8 cellular contexts compared by ENCODE assay signal in the genomic region with DNA sequence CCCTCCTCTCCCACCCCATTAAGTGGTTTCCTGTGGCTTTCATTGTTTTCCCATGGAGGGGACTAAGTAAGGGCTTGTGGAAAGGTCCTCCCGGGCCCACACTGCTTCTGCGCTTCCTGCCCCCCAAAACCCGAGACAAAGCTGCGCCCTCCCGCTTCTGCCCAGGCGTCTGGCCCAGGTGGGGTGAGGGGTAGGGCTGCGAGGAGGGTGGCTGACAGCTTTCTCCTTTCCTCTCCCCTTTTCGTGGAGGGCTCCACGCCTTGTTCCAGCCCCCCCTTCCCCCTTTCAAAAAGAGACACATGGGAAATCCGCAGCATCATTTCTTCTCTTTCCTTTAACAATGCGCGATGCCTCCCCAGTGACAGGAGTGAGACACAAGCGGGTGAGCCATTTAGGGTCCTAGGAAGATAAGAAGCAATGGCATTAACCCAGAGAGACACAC. TPM values are rescaled to one million over a fixed set of nuclear protein-coding genes. Genes with fewer than 3 reads are reported as not detected.
A peak's percentile ranks its signal among the peaks of the same experiment; 100 is the strongest.
DNase-seq lines count a peak whose midpoint lies in the region; ATAC-seq and TF ChIP-seq lines count a peak whose summit lies in the region.

No MANE protein-coding gene starts in this region.

- no peaks in the 10 kb centered on the region for H3K27me3 ChIP-seq in A673 (replicated peaks; ENCODE audit: insufficient read depth, low read depth, low read length, poor library complexity)
- no peaks in the 10 kb centered on the region for H3K27me3 ChIP-seq in breast epithelium
- no peaks in the 10 kb centered on the region for H3K27me3 ChIP-seq in layer of hippocampus (ENCODE audit: control insufficient read depth, insufficient read depth, low read length)

- TF ChIP-seq POLR2A in breast epithelium (IDR thresholded peaks at IDR 0.05): no peak

- DNase-seq in A673 (ENCODE audit: low spot score) (peak; percentile 64), SK-N-DZ (ENCODE audit: low spot score) (peak; percentile 36), breast epithelium (ENCODE audit: low spot score in 2 of 2) (peak in 1 of 2 donors; percentile 20), NCI-H446 treated with DMSO at 0.1 percent for 48 hours (lab: John Stamatoyannopoulos, UW) (no peak)
- peak; percentile 30 for DNase-seq in stimulated activated CD4-positive, alpha-beta T cell treated with anti-CD3 and anti-CD28 coated beads, Interleukin-1b, Interleukin-23, amount 100 ng/mL, for 48 hours

- intact Hi-C loops in A673 (cut with micrococcal nuclease; ENCODE audit: unreplicated experiment) (loop anchor here (1.0 to 10.0 kb wide), 3 partner anchors 132 to 519 kb away; a partner anchor contains a TSS), breast epithelium (cut with DNase I; ENCODE audit: low total_unique reads) (loop anchor here (5.0 kb wide), 1 partner anchor 132 kb away; no protein-coding TSS in a partner anchor)

- H3K36me3 ChIP-seq in A673 (ENCODE audit: insufficient read depth, low read length, poor library complexity, severe bottlenecking) (no peaks in the 10 kb centered on the region), breast epithelium (no peaks in the 10 kb centered on the region)

- H3K4me1 ChIP-seq in A673 (ENCODE audit: insufficient read depth, low read length, poor library complexity, severe bottlenecking) (peaks cover 38% of the 10 kb centered on the region), breast epithelium (peaks cover 0 to 7% of the 10 kb centered on the region in 2 donors)

- H3K4me3 ChIP-seq in A673 (ENCODE audit: low read depth, low read length, poor library complexity, severe bottlenecking) (peak overlapping the region; percentile 74), breast epithelium (peak overlapping the region; percentile 83 to 87 (median 85))

- H3K9me3 ChIP-seq in A673 (ENCODE audit: low read depth, low read length, poor library complexity, severe bottlenecking) (no peaks in the 10 kb centered on the region), breast epithelium (no peaks in the 10 kb centered on the region)

- ATAC-seq in GM18511 (IDR thresholded peaks at IDR 0.05; ENCODE audit: unreplicated experiment): peak; percentile 37
- ATAC-seq in HG03045 (IDR thresholded peaks at IDR 0.05; ENCODE audit: unreplicated experiment): peak; percentile 34

- BruUV-seq in A673 (replicated peaks; lab: Mats Ljungman, UMichigan): no TSS peak

- CTCF ChIA-PET in A673 (lab: Charles Lee): interaction anchor here (0.7 to 1.8 kb wide), 4 partner anchors 85 to 195 kb away, joined by 3 to 14 read pairs (median 5); no protein-coding TSS in a partner anchor

- no peak for TF ChIP-seq CTCF in A673 (conservative IDR thresholded peaks at IDR 0.05; ENCODE audit: low read depth, low read length)
- no peak for TF ChIP-seq CTCF in breast epithelium (IDR thresholded peaks at IDR 0.05)

- peak overlapping the region; percentile 93 for H3K27ac ChIP-seq in A673 (ENCODE audit: low read depth, low read length, poor library complexity, severe bottlenecking)
- H3K27ac ChIP-seq in breast epithelium: peak overlapping the region; percentile 93 to 94
- peak overlapping the region; percentile 98 for H3K27ac ChIP-seq in layer of hippocampus (ENCODE audit: low read depth, low read length)

- POLR2A ChIA-PET in A673 (lab: Charles Lee; ENCODE audit: low non-redundant PET): no interaction called here

RNA-seq across cellular contexts. Expression of a gene that starts 0.6 kb away (rescaled TPM):
- total RNA-seq in A673 (2021): 37.2 and 40.5 TPM in 2 replicates
- 21.8 and 25.9 TPM in 2 replicates for polyA plus RNA-seq in SK-N-DZ (2014; cell fraction: cytosol; rRNA removed)
- polyA plus RNA-seq in SK-N-DZ (2014; cell fraction: nucleus; rRNA removed): 14.7 and 20.2 TPM in 2 replicates
- total RNA-seq in breast epithelium: 10 to 100 TPM; 26.6 to 44.8 (median 33.4) TPM
